1 cellular context compared by ENCODE assay signal in the genomic region with DNA sequence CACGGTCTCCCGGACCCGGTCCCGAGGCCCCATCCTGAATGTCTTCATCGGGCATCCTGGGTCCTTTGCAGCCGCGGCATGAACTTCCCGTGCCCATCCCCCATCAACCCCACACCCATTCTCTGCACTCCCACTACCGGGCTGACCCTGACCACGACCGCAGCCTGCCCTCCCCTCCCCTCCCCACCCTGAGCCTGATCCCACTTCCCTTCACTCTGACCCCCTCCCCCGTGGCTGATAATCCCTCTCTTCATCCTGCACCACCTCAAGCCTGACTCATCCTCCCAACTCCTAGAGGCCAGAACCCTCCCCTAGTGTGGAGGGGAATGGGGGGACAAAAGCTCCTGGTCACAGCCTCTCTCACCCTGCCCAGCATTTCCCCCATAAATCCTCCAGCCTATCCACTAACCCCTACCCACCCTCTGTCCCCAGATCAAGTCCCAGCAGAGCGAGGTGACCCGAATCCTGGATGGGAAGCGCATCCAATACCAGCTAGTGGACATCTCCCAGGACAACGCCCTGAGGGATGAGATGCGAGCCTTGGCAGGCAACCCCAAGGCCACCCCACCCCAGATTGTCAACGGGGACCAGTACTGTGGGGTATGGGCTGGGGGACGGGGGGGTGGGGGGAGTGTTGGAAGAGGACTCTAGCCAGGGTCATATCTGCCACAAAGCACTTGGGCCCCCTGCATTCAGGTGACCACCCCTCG.
TF ChIP-seq lines count a peak whose summit lies in the region.

No MANE protein-coding gene starts in this region.

TF ChIP-seq in HepG2, 621 proteins besides CTCF, POLR2A, EP300 and RAD21 (continued from another document and continues in another):
- TF ChIP-seq LBX2 (CRISPR knock-in tag; IDR thresholded peaks at IDR 0.05; ENCODE audit: borderline replicate concordance) (no peak), ETV5 (CRISPR knock-in tag; IDR thresholded peaks at IDR 0.05; ENCODE audit: borderline replicate concordance) (no peak), ZC3H13 (CRISPR knock-in tag; IDR thresholded peaks at IDR 0.05) (no peak), ZNF280D (CRISPR knock-in tag; IDR thresholded peaks at IDR 0.05) (no peak; the same call in 1 of the 2 replicates), MBD4 (IDR thresholded peaks at IDR 0.05; ENCODE audit: borderline replicate concordance, low read length) (no peak), ZKSCAN5 (CRISPR knock-in tag; IDR thresholded peaks at IDR 0.05) (no peak), ZBTB20 (CRISPR knock-in tag; IDR thresholded peaks at IDR 0.05; ENCODE audit: borderline replicate concordance, low read depth) (no peak), ZNF160 (CRISPR knock-in tag; IDR thresholded peaks at IDR 0.05) (no peak), MZF1 (CRISPR knock-in tag; IDR thresholded peaks at IDR 0.05; ENCODE audit: borderline replicate concordance) (no peak), SNAPC2 (CRISPR knock-in tag; IDR thresholded peaks at IDR 0.05) (no peak), ZFP37 (CRISPR knock-in tag; IDR thresholded peaks at IDR 0.05; ENCODE audit: borderline replicate concordance) (no peak), TARDBP (CRISPR knock-in tag; IDR thresholded peaks at IDR 0.05) (no peak), ZNF383 (CRISPR knock-in tag; IDR thresholded peaks at IDR 0.05; ENCODE audit: borderline replicate concordance) (no peak), GFI1 (CRISPR knock-in tag; IDR thresholded peaks at IDR 0.05; ENCODE audit: borderline replicate concordance) (no peak), GMEB2 (CRISPR knock-in tag; IDR thresholded peaks at IDR 0.05; ENCODE audit: low read depth) (no peak), ZNF446 (CRISPR knock-in tag; IDR thresholded peaks at IDR 0.05) (no peak), KDM6A (CRISPR knock-in tag; IDR thresholded peaks at IDR 0.05; ENCODE audit: low read depth) (no peak), ZNF124 (CRISPR knock-in tag; IDR thresholded peaks at IDR 0.05) (no peak), THAP11 (CRISPR knock-in tag; IDR thresholded peaks at IDR 0.05) (no peak), ZNF782 (CRISPR knock-in tag; IDR thresholded peaks at IDR 0.05; ENCODE audit: borderline replicate concordance) (no peak), NFIB (CRISPR knock-in tag; IDR thresholded peaks at IDR 0.05; ENCODE audit: borderline replicate concordance) (no peak), ZNF253 (CRISPR knock-in tag; IDR thresholded peaks at IDR 0.05; ENCODE audit: borderline replicate concordance) (no peak), GATAD2A (CRISPR knock-in tag; IDR thresholded peaks at IDR 0.05) (no peak), NFATC3 (CRISPR knock-in tag; IDR thresholded peaks at IDR 0.05) (no peak), ZNF850 (CRISPR knock-in tag; conservative IDR thresholded peaks at IDR 0.05) (no peak), ZNF713 (CRISPR knock-in tag; IDR thresholded peaks at IDR 0.05) (no peak), ELF1 (CRISPR knock-in tag; IDR thresholded peaks at IDR 0.05) (no peak), PHF5A (CRISPR knock-in tag; IDR thresholded peaks at IDR 0.05; ENCODE audit: low read depth, unreplicated experiment) (no peak), NFE2L1 (CRISPR knock-in tag; IDR thresholded peaks at IDR 0.05; ENCODE audit: borderline replicate concordance) (no peak), ATF5 (CRISPR knock-in tag; IDR thresholded peaks at IDR 0.05; ENCODE audit: low read depth) (no peak), MTA3 (CRISPR knock-in tag; IDR thresholded peaks at IDR 0.05) (no peak), AHR (CRISPR knock-in tag; IDR thresholded peaks at IDR 0.05) (no peak), DBP (CRISPR knock-in tag; IDR thresholded peaks at IDR 0.05; ENCODE audit: not compliant biosample characterization) (no peak), TOPORS (CRISPR knock-in tag; IDR thresholded peaks at IDR 0.05) (0 out of 2 replicates have a peak, but pooled peaks have one; percentile 10), ZNF441 (CRISPR knock-in tag; IDR thresholded peaks at IDR 0.05; ENCODE audit: borderline replicate concordance) (no peak), RFXAP (CRISPR knock-in tag; IDR thresholded peaks at IDR 0.05; ENCODE audit: borderline replicate concordance) (no peak)
- TF ChIP-seq, protein P1, sequence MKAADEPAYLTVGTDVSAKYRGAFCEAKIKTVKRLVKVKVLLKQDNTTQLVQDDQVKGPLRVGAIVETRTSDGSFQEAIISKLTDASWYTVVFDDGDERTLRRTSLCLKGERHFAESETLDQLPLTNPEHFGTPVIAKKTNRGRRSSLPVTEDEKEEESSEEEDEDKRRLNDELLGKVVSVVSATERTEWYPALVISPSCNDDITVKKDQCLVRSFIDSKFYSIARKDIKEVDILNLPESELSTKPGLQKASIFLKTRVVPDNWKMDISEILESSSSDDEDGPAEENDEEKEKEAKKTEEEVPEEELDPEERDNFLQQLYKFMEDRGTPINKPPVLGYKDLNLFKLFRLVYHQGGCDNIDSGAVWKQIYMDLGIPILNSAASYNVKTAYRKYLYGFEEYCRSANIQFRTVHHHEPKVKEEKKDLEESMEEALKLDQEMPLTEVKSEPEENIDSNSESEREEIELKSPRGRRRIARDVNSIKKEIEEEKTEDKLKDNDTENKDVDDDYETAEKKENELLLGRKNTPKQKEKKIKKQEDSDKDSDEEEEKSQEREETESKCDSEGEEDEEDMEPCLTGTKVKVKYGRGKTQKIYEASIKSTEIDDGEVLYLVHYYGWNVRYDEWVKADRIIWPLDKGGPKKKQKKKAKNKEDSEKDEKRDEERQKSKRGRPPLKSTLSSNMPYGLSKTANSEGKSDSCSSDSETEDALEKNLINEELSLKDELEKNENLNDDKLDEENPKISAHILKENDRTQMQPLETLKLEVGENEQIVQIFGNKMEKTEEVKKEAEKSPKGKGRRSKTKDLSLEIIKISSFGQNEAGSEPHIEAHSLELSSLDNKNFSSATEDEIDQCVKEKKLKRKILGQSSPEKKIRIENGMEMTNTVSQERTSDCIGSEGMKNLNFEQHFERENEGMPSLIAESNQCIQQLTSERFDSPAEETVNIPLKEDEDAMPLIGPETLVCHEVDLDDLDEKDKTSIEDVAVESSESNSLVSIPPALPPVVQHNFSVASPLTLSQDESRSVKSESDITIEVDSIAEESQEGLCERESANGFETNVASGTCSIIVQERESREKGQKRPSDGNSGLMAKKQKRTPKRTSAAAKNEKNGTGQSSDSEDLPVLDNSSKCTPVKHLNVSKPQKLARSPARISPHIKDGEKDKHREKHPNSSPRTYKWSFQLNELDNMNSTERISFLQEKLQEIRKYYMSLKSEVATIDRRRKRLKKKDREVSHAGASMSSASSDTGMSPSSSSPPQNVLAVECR (CRISPR knock-in tag; IDR thresholded peaks at IDR 0.05; ENCODE audit: borderline replicate concordance): no peak
- TF ChIP-seq, protein P2, sequence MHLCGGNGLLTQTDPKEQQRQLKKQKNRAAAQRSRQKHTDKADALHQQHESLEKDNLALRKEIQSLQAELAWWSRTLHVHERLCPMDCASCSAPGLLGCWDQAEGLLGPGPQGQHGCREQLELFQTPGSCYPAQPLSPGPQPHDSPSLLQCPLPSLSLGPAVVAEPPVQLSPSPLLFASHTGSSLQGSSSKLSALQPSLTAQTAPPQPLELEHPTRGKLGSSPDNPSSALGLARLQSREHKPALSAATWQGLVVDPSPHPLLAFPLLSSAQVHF (CRISPR knock-in tag; IDR thresholded peaks at IDR 0.05): peak; percentile 2; the same call in 1 of the 2 replicates
- TF ChIP-seq, protein P3, sequence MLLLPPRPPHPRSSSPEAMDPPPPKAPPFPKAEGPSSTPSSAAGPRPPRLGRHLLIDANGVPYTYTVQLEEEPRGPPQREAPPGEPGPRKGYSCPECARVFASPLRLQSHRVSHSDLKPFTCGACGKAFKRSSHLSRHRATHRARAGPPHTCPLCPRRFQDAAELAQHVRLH (CRISPR knock-in tag; IDR thresholded peaks at IDR 0.05; ENCODE audit: borderline replicate concordance, low read depth): no peak
- TF ChIP-seq, protein P4, sequence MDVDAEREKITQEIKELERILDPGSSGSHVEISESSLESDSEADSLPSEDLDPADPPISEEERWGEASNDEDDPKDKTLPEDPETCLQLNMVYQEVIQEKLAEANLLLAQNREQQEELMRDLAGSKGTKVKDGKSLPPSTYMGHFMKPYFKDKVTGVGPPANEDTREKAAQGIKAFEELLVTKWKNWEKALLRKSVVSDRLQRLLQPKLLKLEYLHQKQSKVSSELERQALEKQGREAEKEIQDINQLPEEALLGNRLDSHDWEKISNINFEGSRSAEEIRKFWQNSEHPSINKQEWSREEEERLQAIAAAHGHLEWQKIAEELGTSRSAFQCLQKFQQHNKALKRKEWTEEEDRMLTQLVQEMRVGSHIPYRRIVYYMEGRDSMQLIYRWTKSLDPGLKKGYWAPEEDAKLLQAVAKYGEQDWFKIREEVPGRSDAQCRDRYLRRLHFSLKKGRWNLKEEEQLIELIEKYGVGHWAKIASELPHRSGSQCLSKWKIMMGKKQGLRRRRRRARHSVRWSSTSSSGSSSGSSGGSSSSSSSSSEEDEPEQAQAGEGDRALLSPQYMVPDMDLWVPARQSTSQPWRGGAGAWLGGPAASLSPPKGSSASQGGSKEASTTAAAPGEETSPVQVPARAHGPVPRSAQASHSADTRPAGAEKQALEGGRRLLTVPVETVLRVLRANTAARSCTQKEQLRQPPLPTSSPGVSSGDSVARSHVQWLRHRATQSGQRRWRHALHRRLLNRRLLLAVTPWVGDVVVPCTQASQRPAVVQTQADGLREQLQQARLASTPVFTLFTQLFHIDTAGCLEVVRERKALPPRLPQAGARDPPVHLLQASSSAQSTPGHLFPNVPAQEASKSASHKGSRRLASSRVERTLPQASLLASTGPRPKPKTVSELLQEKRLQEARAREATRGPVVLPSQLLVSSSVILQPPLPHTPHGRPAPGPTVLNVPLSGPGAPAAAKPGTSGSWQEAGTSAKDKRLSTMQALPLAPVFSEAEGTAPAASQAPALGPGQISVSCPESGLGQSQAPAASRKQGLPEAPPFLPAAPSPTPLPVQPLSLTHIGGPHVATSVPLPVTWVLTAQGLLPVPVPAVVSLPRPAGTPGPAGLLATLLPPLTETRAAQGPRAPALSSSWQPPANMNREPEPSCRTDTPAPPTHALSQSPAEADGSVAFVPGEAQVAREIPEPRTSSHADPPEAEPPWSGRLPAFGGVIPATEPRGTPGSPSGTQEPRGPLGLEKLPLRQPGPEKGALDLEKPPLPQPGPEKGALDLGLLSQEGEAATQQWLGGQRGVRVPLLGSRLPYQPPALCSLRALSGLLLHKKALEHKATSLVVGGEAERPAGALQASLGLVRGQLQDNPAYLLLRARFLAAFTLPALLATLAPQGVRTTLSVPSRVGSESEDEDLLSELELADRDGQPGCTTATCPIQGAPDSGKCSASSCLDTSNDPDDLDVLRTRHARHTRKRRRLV (CRISPR knock-in tag; IDR thresholded peaks at IDR 0.05): no peak
- TF ChIP-seq, protein P5, sequence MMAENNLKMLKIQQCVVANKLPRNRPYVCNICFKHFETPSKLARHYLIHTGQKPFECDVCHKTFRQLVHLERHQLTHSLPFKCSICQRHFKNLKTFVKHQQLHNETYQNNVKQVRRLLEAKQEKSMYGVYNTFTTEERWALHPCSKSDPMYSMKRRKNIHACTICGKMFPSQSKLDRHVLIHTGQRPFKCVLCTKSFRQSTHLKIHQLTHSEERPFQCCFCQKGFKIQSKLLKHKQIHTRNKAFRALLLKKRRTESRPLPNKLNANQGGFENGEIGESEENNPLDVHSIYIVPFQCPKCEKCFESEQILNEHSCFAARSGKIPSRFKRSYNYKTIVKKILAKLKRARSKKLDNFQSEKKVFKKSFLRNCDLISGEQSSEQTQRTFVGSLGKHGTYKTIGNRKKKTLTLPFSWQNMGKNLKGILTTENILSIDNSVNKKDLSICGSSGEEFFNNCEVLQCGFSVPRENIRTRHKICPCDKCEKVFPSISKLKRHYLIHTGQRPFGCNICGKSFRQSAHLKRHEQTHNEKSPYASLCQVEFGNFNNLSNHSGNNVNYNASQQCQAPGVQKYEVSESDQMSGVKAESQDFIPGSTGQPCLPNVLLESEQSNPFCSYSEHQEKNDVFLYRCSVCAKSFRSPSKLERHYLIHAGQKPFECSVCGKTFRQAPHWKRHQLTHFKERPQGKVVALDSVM (CRISPR knock-in tag; IDR thresholded peaks at IDR 0.05): no peak
